Comparison of ENCODE assay signal across 26 cellular contexts in the genomic region with DNA sequence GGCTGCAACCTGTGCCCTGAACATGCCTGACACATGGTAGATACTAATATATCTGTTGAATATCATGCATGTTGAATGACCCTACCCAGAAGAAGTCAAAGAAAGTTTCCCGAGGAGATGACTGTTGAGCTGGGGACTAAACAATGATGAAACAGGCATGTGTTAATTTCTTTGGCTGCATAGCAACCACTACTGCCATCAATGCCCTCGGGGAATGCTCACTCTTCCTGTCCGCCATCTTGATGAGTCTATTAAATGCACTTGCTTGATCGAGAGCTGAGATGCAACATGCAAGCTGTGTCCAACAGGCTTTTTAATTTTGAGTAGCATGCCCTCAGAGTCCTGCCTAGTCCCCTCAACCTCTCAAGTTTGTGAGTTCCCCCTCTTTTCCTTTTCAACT. TPM values are rescaled to one million over a fixed set of nuclear protein-coding genes. Genes with fewer than 3 reads are reported as not detected.
"Had no signal": no experiment of that assay in that cellular context is flagged by ENCODE, and none has a peak within 500 bp of the region (broad histone marks: within the 10 kb centered on the region; RNA-seq: fewer than 3 reads in every experiment).

No MANE protein-coding gene starts in this region.

- H3K4me3 ChIP-seq: adrenal gland, ascending aorta, gastrocnemius medialis, left ventricle myocardium inferior, sigmoid colon, thoracic aorta, vagina had no signal

- H3K36me3 ChIP-seq: adrenal gland, ascending aorta, brain microvascular endothelial cell, gastrocnemius medialis, left ventricle myocardium inferior, sigmoid colon, thoracic aorta, vagina had no signal

- H3K27ac ChIP-seq: adrenal gland, ascending aorta, brain microvascular endothelial cell, gastrocnemius medialis, left ventricle myocardium inferior, sigmoid colon, thoracic aorta, vagina had no signal

- H3K27me3 ChIP-seq: adrenal gland, ascending aorta, brain microvascular endothelial cell, gastrocnemius medialis, sigmoid colon, vagina had no signal

- DNase-seq: activated B cell treated with CpG ODN at 0.5 μM for 24 hours; activated CD4-positive, alpha-beta T cell treated with anti-CD3 and anti-CD28 coated beads for 36 hours; activated CD4-positive, alpha-beta T cell treated with anti-CD3 and anti-CD28 coated beads, Interleukin-2, amount 50 U/mL, for 4 hours; activated CD8-positive, alpha-beta memory T cell treated with anti-CD3 and anti-CD28 coated beads, Interleukin-2, amount 50 U/mL, for 48 hours; activated naive CD4-positive, alpha-beta T cell; activated T-cell treated with anti-CD3 and anti-CD28 coated beads, Interleukin-2, amount 50 U/mL, for 4 hours; adrenal gland; brain microvascular endothelial cell; caudate nucleus; dermis blood vessel endothelial cell; effector CD8-positive, alpha-beta T cell; gastrocnemius medialis; hypothalamus; left ventricle myocardium inferior; retina; sigmoid colon; stimulated activated CD4-positive, alpha-beta T cell treated with anti-CD3 and anti-CD28 coated beads, Interleukin-4, amount 100 ng/mL, for 1 hour; stimulated activated naive CD4-positive, alpha-beta T cell had no signal

- H3K4me1 ChIP-seq: adrenal gland, gastrocnemius medialis, left ventricle myocardium inferior, sigmoid colon, vagina had no signal

- ATAC-seq: activated CD4-positive, alpha-beta T cell treated with anti-CD3 and anti-CD28 coated beads for 36 hours; activated T-cell treated with anti-CD3 and anti-CD28 coated beads, Interleukin-2, amount 50 U/mL, for 4 hours; gastrocnemius medialis; natural killer cell treated with Interleukin-12 subunit alpha and Interleukin-12 subunit beta and Interleukin-15 and Interleukin-18, amount 100 ng/mL, for 72 hours had no signal

- H3K9me3 ChIP-seq: adrenal gland, ascending aorta, gastrocnemius medialis, left ventricle myocardium inferior, sigmoid colon, thoracic aorta, vagina had no signal

RNA-seq across cellular contexts. Expression of a gene that starts 31.3 kb away (rescaled TPM):
- total RNA-seq: activated CD4-positive, alpha-beta T cell treated with anti-CD3 and anti-CD28 coated beads for 36 hours; activated CD8-positive, alpha-beta memory T cell treated with anti-CD3 and anti-CD28 coated beads for 36 hours; activated T-cell treated with anti-CD3 and anti-CD28 coated beads, Interleukin-2, amount 50 U/mL, for 4 hours; activated T-helper 2 cell treated with anti-CD3 and anti-CD28 coated beads, Interferon-gamma antibody, Interleukin-2, Interleukin-4, amounts not matched to agents 10 μg/mL and 5 μg/mL and 100 μg/mL, durations not matched to agents 14 hours and 24 hours and 36 hours; dermis blood vessel endothelial cell; lung microvascular endothelial cell; natural killer cell treated with Interleukin-12 subunit alpha and Interleukin-12 subunit beta and Interleukin-15 and Interleukin-18, amount 100 ng/mL, for 72 hours; osteocyte had no signal
